ENCODE assay signal across 19 cellular contexts in the genomic region with DNA sequence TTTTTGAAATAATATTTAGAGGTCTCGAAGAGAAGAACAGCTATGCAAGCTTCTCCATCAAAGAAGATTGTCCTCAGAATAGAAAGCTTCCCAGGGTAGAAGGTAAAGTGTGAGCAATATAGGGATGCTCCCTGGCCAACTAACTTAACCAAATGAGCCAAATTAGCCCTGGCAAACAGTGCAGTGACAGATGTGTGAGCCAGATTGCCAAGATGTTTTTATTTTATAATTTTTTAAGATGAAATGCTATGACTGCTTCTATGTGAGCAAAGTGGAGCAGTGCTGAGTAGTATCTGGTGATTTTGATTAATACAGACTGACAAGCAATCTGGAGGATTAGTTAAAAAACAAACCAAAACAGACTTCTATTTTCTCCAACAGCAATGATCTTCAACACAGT.
"Had no signal": no experiment of that assay in that cellular context is flagged by ENCODE, and none has a peak within 500 bp of the region (broad histone marks: within the 10 kb centered on the region; RNA-seq: fewer than 3 reads in every experiment).

No MANE protein-coding gene starts in this region.

- H3K4me3 Mint-ChIP-seq: dendritic cell treated with granulocyte-macrophage colony-stimulating factor and Interleukin-4, amounts not matched to agents 40 ng/mL and 50 ng/mL, for 4 days; effector memory CD8-positive, alpha-beta T cell; memory B cell; mesothelial cell of epicardium; natural killer cell; neural crest cell; stimulated activated naive B cell treated with anti-CD40 and anti-IgM and Interleukin-4, amounts not matched to agents 10 μg/mL and 1 μg/mL and 100 μg/mL, for 72 hours; stimulated activated naive CD8-positive, alpha-beta T cell treated with anti-CD3 and anti-CD28 coated beads, Interleukin-15, amount 100 ng/mL, for 72 hours had no signal

- H3K9me3 Mint-ChIP-seq: dendritic cell treated with granulocyte-macrophage colony-stimulating factor and Interleukin-4, amounts not matched to agents 40 ng/mL and 50 ng/mL, for 4 days; mesothelial cell of epicardium; neural crest cell had no signal

- H3K27me3 Mint-ChIP-seq: dendritic cell treated with granulocyte-macrophage colony-stimulating factor and Interleukin-4, amounts not matched to agents 40 ng/mL and 50 ng/mL, for 4 days; effector memory CD8-positive, alpha-beta T cell; memory B cell; stimulated activated naive B cell treated with anti-CD40 and anti-IgM and Interleukin-4, amounts not matched to agents 10 μg/mL and 1 μg/mL and 100 μg/mL, for 72 hours; stimulated activated naive CD8-positive, alpha-beta T cell treated with anti-CD3 and anti-CD28 coated beads, Interleukin-15, amount 100 ng/mL, for 72 hours had no signal

- H3K36me3 Mint-ChIP-seq: memory B cell; mesothelial cell of epicardium; natural killer cell; stimulated activated naive B cell treated with anti-CD40 and anti-IgM and Interleukin-4, amounts not matched to agents 10 μg/mL and 1 μg/mL and 100 μg/mL, for 72 hours had no signal

- H3K27ac Mint-ChIP-seq: dendritic cell treated with granulocyte-macrophage colony-stimulating factor and Interleukin-4, amounts not matched to agents 40 ng/mL and 50 ng/mL, for 4 days; effector memory CD8-positive, alpha-beta T cell; memory B cell; mesothelial cell of epicardium; natural killer cell; stimulated activated naive B cell treated with anti-CD40 and anti-IgM and Interleukin-4, amounts not matched to agents 10 μg/mL and 1 μg/mL and 100 μg/mL, for 72 hours; stimulated activated naive CD8-positive, alpha-beta T cell treated with anti-CD3 and anti-CD28 coated beads, Interleukin-15, amount 100 ng/mL, for 72 hours had no signal

- DNase-seq: effector memory CD8-positive, alpha-beta T cell; foreskin fibroblast; glutamatergic neuron; left lung; lower lobe of right lung; natural killer cell; posterior cingulate gyrus; spleen; stimulated activated CD4-positive, alpha-beta T cell treated with anti-CD3 and anti-CD28 coated beads, Interleukin-15, amount 100 ng/mL, for 24 hours; stimulated activated CD4-positive, alpha-beta T cell treated with anti-CD3 and anti-CD28 coated beads, Interleukin-1b, Interleukin-23, amount 100 ng/mL, for 48 hours; stimulated activated CD4-positive, alpha-beta T cell treated with anti-CD3 and anti-CD28 coated beads, Interleukin-4, amount 100 ng/mL, for 4 hours; stimulated activated naive B cell treated with anti-CD40 and anti-IgM and Interleukin-4, amounts not matched to agents 10 μg/mL and 1 μg/mL and 100 μg/mL, for 72 hours; stimulated activated naive CD8-positive, alpha-beta T cell treated with anti-CD3 and anti-CD28 coated beads, Interleukin-15, amount 100 ng/mL, for 72 hours; testis; transverse colon had no signal

- H3K4me1 Mint-ChIP-seq: memory B cell; natural killer cell; stimulated activated naive B cell treated with anti-CD40 and anti-IgM and Interleukin-4, amounts not matched to agents 10 μg/mL and 1 μg/mL and 100 μg/mL, for 72 hours; stimulated activated naive CD8-positive, alpha-beta T cell treated with anti-CD3 and anti-CD28 coated beads, Interleukin-15, amount 100 ng/mL, for 72 hours had no signal
